Comparison of ENCODE assay signal across 8 cellular contexts in the genomic region with DNA sequence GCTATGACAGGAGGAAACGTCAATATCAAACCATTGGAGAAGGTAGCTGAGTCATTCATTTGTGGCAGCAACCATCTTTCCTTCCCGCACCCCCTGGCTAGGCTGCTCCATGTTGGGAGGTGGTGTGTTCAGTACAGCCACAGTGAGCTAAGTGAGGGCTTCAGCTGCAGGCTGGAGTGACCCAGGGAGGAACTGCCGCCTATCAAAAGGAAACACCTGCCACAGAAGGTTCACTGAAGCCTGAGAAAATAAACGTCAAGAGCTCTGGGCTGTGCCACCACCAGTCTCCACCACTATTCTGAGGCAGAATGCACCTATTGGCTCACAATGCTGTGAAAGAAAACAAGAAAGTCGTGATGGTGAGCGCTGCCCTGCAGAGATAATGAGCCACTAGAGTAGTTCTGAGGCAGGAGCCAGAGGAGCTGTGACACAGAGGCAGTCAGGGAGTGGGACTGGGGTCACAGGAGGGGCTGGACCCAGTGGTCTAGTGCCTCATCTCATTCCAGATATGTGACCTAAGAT. TPM values are rescaled to one million over a fixed set of nuclear protein-coding genes. Genes with fewer than 3 reads are reported as not detected.
DNase-seq lines count a peak whose midpoint lies in the region; ATAC-seq and TF ChIP-seq lines count a peak whose summit lies in the region.

No MANE protein-coding gene starts in this region.

- peaks cover 9% of the 10 kb centered on the region for H3K9me1 ChIP-seq in IMR-90 (ENCODE audit: insufficient read depth, low read length)

- H3K9me3 ChIP-seq in IMR-90 (ENCODE audit: control insufficient read depth, insufficient read depth, low read length), result no peaks in the 10 kb centered on the region

- H3K4me3 ChIP-seq in IMR-90 (ENCODE audit: insufficient read depth, low read depth, low read length), result no peak overlapping the region

- no peaks in the 10 kb centered on the region for H3K27me3 ChIP-seq in IMR-90 (ENCODE audit: control insufficient read depth, insufficient read depth, low read length)

- H3K27me3 Mint-ChIP-seq in stimulated activated memory B cell treated with anti-CD40 and anti-IgM and Interleukin-4, amounts not matched to agents 10 μg/mL and 1 μg/mL and 100 μg/mL, for 72 hours, result no peaks in the 10 kb centered on the region

- no peaks in the 10 kb centered on the region for H3K79me1 ChIP-seq in IMR-90 (ENCODE audit: low read depth in 1 of 2, low read length in 2 of 2)

- POLR2A ChIA-PET in IMR-90 (lab: Charles Lee; ENCODE audit: unreplicated experiment), result no interaction called here

- peaks cover 76% of the 10 kb centered on the region for H3K4me1 Mint-ChIP-seq in stimulated activated memory B cell treated with anti-CD40 and anti-IgM and Interleukin-4, amounts not matched to agents 10 μg/mL and 1 μg/mL and 100 μg/mL, for 72 hours

- no peak overlapping the region for H2BK15ac ChIP-seq in IMR-90 (ENCODE audit: low read depth, low read length)

- ATAC-seq in GM21360 (IDR thresholded peaks at IDR 0.05; ENCODE audit: unreplicated experiment), result peak; percentile 42
- no peak for ATAC-seq in IMR-90 (ENCODE audit: low read depth)
- peak; percentile 90 for ATAC-seq in stimulated activated memory B cell treated with anti-CD40 and anti-IgM and Interleukin-4, amounts not matched to agents 10 μg/mL and 1 μg/mL and 100 μg/mL, for 72 hours

- H4K5ac ChIP-seq in IMR-90 (ENCODE audit: low read depth, low read length), result no peak overlapping the region

- H3K4me1 ChIP-seq in IMR-90 (ENCODE audit: control insufficient read depth, insufficient read depth, low read length), result peaks cover 7% of the 10 kb centered on the region

- in situ Hi-C loops in IMR-90 (cut with MboI; ENCODE audit: low sequenced_read_pairs), result no loop called here

- H2BK20ac ChIP-seq in IMR-90 (ENCODE audit: low read depth, low read length), result no peak overlapping the region

- peaks cover 25% of the 10 kb centered on the region for H3K36me3 Mint-ChIP-seq in stimulated activated memory B cell treated with anti-CD40 and anti-IgM and Interleukin-4, amounts not matched to agents 10 μg/mL and 1 μg/mL and 100 μg/mL, for 72 hours

- peak; percentile 80 for DNase-seq in DMS79 treated with DMSO at 0.1 percent for 48 hours (lab: John Stamatoyannopoulos, UW)
- DNase-seq in IMR-90, result no peak
- peak; percentile 80 for DNase-seq in UCSD-AML1 (lab: John Stamatoyannopoulos, UW; ENCODE audit: unreplicated experiment)
- peak; percentile 13 for DNase-seq in effector CD8-positive, alpha-beta T cell (lab: John Stamatoyannopoulos, UW)
- DNase-seq in middle frontal gyrus (ENCODE audit: extremely low spot score, low spot score), result no peak
- DNase-seq in amygdala (lab: John Stamatoyannopoulos, UW), result no peak

- 100% methylated on average over 2 of the region's 6 CpGs; no CpG with 5 or more reads in 1 of the 2 experiments for WGBS in IMR-90 (ENCODE audit: extremely low coverage in 2 of 2, insufficient read length in 1 of 2), 2 experiments

- dilution Hi-C loops in IMR-90 (cut with HindIII; ENCODE audit: low sequenced_read_pairs, unreplicated experiment), result no loop called here

- intact Hi-C loops in IMR-90 (cut with micrococcal nuclease), result no loop called here

- no peak overlapping the region for H3K56ac ChIP-seq in IMR-90 (ENCODE audit: extremely low read depth, insufficient read depth, low read length)

- peaks cover 4% of the 10 kb centered on the region for H3K9me3 Mint-ChIP-seq in stimulated activated memory B cell treated with anti-CD40 and anti-IgM and Interleukin-4, amounts not matched to agents 10 μg/mL and 1 μg/mL and 100 μg/mL, for 72 hours

- no peak overlapping the region for H4K8ac ChIP-seq in IMR-90 (ENCODE audit: low read depth in 2 of 2, low read length in 2 of 2)

- peak overlapping the region; percentile 96 for H3K4me3 Mint-ChIP-seq in stimulated activated memory B cell treated with anti-CD40 and anti-IgM and Interleukin-4, amounts not matched to agents 10 μg/mL and 1 μg/mL and 100 μg/mL, for 72 hours

- 0 out of 2 replicates have a peak overlapping the region, but pooled peaks have one; percentile 32 for H2BK120ac ChIP-seq in IMR-90 (ENCODE audit: low read depth, low read length)

- H3K23ac ChIP-seq in IMR-90 (ENCODE audit: low read depth, low read length), result 0 out of 2 replicates have a peak overlapping the region, but pooled peaks have one; percentile 14

- no peak overlapping the region for H2AFZ ChIP-seq in IMR-90 (replicated peaks; ENCODE audit: low read length, poor library complexity)

- H3K14ac ChIP-seq in IMR-90 (replicated peaks; ENCODE audit: low read depth, low read length), result no peak overlapping the region; the same call in 1 of the 2 replicates

- no peaks in the 10 kb centered on the region for H3K36me3 ChIP-seq in IMR-90 (ENCODE audit: control insufficient read depth, insufficient read depth, low read length)

- H4K91ac ChIP-seq in IMR-90 (ENCODE audit: insufficient read depth, low read depth, low read length), result peak overlapping the region; percentile 15

- TF ChIP-seq CTCF in IMR-90 (conservative IDR thresholded peaks at IDR 0.05; ENCODE audit: low read depth, low read length), result no peak

- H3K4me2 ChIP-seq in IMR-90 (ENCODE audit: low read depth, low read length), result no peak overlapping the region

- H2AK9ac ChIP-seq in IMR-90 (replicated peaks; ENCODE audit: low read depth, low read length, poor library complexity), result no peak overlapping the region

- H3K18ac ChIP-seq in IMR-90 (ENCODE audit: low read depth, low read length), result no peak overlapping the region

- H3K4ac ChIP-seq in IMR-90 (ENCODE audit: low read depth, low read length), result 0 out of 2 replicates have a peak overlapping the region, but pooled peaks have one; percentile 31

- H4K20me1 ChIP-seq in IMR-90 (ENCODE audit: insufficient read depth, low read length), result no peaks in the 10 kb centered on the region

- peak overlapping the region; percentile 71; the same call in 1 of the 2 replicates for H2AK5ac ChIP-seq in IMR-90 (ENCODE audit: low read depth, low read length)

- no peak overlapping the region for H3K27ac ChIP-seq in IMR-90 (ENCODE audit: insufficient read depth, low read length)

- no peak for TF ChIP-seq RAD21 in IMR-90 (IDR thresholded peaks at IDR 0.05; ENCODE audit: low read length)

- H2BK5ac ChIP-seq in IMR-90 (ENCODE audit: low read depth, low read length, poor library complexity, severe bottlenecking), result no peak overlapping the region

- H3K9ac ChIP-seq in IMR-90 (ENCODE audit: low read depth, low read length), result no peak overlapping the region

- peak overlapping the region; percentile 91 for H3K27ac Mint-ChIP-seq in stimulated activated memory B cell treated with anti-CD40 and anti-IgM and Interleukin-4, amounts not matched to agents 10 μg/mL and 1 μg/mL and 100 μg/mL, for 72 hours

- BruUV-seq in IMR-90 (replicated peaks; lab: Mats Ljungman, UMichigan), result no TSS peak

- TF ChIP-seq POLR2A in IMR-90 (IDR thresholded peaks at IDR 0.05; ENCODE audit: low read depth, low read length), result no peak

- CTCF ChIA-PET in IMR-90 (lab: Yijun Ruan, JAX), result interaction anchor here (0.7 kb wide), 1 partner anchor 288 kb away, joined by 3 read pairs; no protein-coding TSS in a partner anchor

TF ChIP-seq in IMR-90, 13 proteins besides CTCF, POLR2A, EP300 and RAD21:
- TF ChIP-seq BHLHE40 (IDR thresholded peaks at IDR 0.05; ENCODE audit: low read depth, low read length) (no peak), RCOR1 (IDR thresholded peaks at IDR 0.05; ENCODE audit: insufficient replicate concordance, low read length) (no peak), CEBPB (IDR thresholded peaks at IDR 0.05; ENCODE audit: low read depth, low read length) (no peak), NFE2L2 (IDR thresholded peaks at IDR 0.05; ENCODE audit: low read depth, low read length) (no peak), RFX5 (IDR thresholded peaks at IDR 0.05; ENCODE audit: low read depth, low read length) (no peak), USF2 (IDR thresholded peaks at IDR 0.05; ENCODE audit: low read depth, low read length) (no peak), FOS (IDR thresholded peaks at IDR 0.05; ENCODE audit: low read depth, low read length) (no peak), MAFK (IDR thresholded peaks at IDR 0.05; ENCODE audit: low read depth, low read length) (no peak), CHD1 (IDR thresholded peaks at IDR 0.05; ENCODE audit: low read depth, low read length) (no peak), SMC3 (IDR thresholded peaks at IDR 0.05; ENCODE audit: low read depth, low read length) (no peak), MXI1 (IDR thresholded peaks at IDR 0.05; ENCODE audit: borderline replicate concordance, low read depth, low read length) (no peak), MAZ (IDR thresholded peaks at IDR 0.05; ENCODE audit: borderline replicate concordance, low read depth, low read length) (no peak)
- TF ChIP-seq, protein P1, sequence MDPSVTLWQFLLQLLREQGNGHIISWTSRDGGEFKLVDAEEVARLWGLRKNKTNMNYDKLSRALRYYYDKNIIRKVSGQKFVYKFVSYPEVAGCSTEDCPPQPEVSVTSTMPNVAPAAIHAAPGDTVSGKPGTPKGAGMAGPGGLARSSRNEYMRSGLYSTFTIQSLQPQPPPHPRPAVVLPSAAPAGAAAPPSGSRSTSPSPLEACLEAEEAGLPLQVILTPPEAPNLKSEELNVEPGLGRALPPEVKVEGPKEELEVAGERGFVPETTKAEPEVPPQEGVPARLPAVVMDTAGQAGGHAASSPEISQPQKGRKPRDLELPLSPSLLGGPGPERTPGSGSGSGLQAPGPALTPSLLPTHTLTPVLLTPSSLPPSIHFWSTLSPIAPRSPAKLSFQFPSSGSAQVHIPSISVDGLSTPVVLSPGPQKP (IDR thresholded peaks at IDR 0.05; ENCODE audit: borderline replicate concordance, low read depth, low read length), result no peak

RNA-seq across cellular contexts. Expression of gene CD47, which starts 34.8 kb away (rescaled TPM):
- 52.0 and 110 TPM in 2 replicates for total RNA-seq in IMR-90 (2012; rRNA removed)
- polyA plus RNA-seq in IMR-90 (2012; rRNA removed), result 32.2 and 45.9 TPM in 2 replicates
- 21.8 and 23.3 TPM in 2 replicates for polyA plus RNA-seq in IMR-90 (2012; cell fraction: cytosol; rRNA removed)
- 14.8 and 56.7 TPM in 2 replicates for polyA plus RNA-seq in IMR-90 (2012; cell fraction: nucleus; rRNA removed; ENCODE audit: low replicate concordance)

Comparison
In these comparisons a context has a peak if more than half of its experiments do, and no peak if none do; other contexts are left out.
1. DNase-seq: peak in DMS79 treated with DMSO at 0.1 percent for 48 hours (single experiment), UCSD-AML1 (single experiment) and effector CD8-positive, alpha-beta T cell (single experiment); none in IMR-90 (single experiment), middle frontal gyrus (single experiment) and amygdala (0 of 56).